ENCODE assay signal across 6 cellular contexts in genomic region chr17:75105269-75106080, GRCh38. TPM values are rescaled to one million over a fixed set of nuclear protein-coding genes. Genes with fewer than 3 reads are reported as not detected.
DNase-seq lines count a peak whose midpoint lies in the region; ATAC-seq and TF ChIP-seq lines count a peak whose summit lies in the region.

No MANE protein-coding gene starts in this region.

- DNase-seq in activated CD4-positive, alpha-beta T cell treated with anti-CD3 and anti-CD28 coated beads for 36 hours, result peak; percentile 55
- no peak for DNase-seq in activated CD4-positive, alpha-beta T cell treated with anti-CD3 and anti-CD28 coated beads, Interleukin-2, amount 50 U/mL, for 4 hours
- DNase-seq in NCI-H69 (lab: John Stamatoyannopoulos, UW) (peak; percentile 87), epithelial cell of proximal tubule (ENCODE audit: low read depth) (no peak), tibial nerve (ENCODE audit: low spot score in 2 of 2) (no peak), OCI-M2 (lab: John Stamatoyannopoulos, UW; ENCODE audit: unreplicated experiment) (no peak)

- intact Hi-C loops in activated CD4-positive, alpha-beta T cell treated with anti-CD3 and anti-CD28 coated beads for 36 hours (cut with DNase I, micrococcal nuclease), result loop anchor here in 1 of 2 experiments (5.0 kb wide), 1 partner anchor 38 kb away; no protein-coding TSS in a partner anchor

- TF ChIP-seq CTCF in epithelial cell of proximal tubule (conservative IDR thresholded peaks at IDR 0.05; ENCODE audit: low read depth, low read length) (peak; percentile 76), tibial nerve (IDR thresholded peaks at IDR 0.05) (peak; percentile 42 to 65 (median 62))

- H3K36me3 Mint-ChIP-seq in activated CD4-positive, alpha-beta T cell treated with anti-CD3 and anti-CD28 coated beads for 36 hours (ENCODE audit: low read depth), result no peaks in the 10 kb centered on the region

- H3K36me3 ChIP-seq in tibial nerve, result peaks cover 0 to 20% (median 0%) of the 10 kb centered on the region in 3 donors

- 61 to 63% methylated on average over 15 of the region's 15 CpGs for WGBS in tibial nerve, 2 donors

- peaks cover 0 to 11% (median 8%) of the 10 kb centered on the region in 4 donors for H3K4me1 ChIP-seq in tibial nerve

- ATAC-seq in activated CD4-positive, alpha-beta T cell treated with anti-CD3 and anti-CD28 coated beads for 36 hours, result peak; percentile 36

- H3K4me1 Mint-ChIP-seq in activated CD4-positive, alpha-beta T cell treated with anti-CD3 and anti-CD28 coated beads for 36 hours, result peaks cover 7% of the 10 kb centered on the region

- H3K27ac ChIP-seq in tibial nerve, result no peak overlapping the region

- no peak overlapping the region for H3K4me3 Mint-ChIP-seq in activated CD4-positive, alpha-beta T cell treated with anti-CD3 and anti-CD28 coated beads for 36 hours

- TF ChIP-seq POLR2A in tibial nerve (IDR thresholded peaks at IDR 0.05), result no peak

- CTCF ChIA-PET in activated CD4-positive, alpha-beta T cell treated with anti-CD3 and anti-CD28 coated beads for 36 hours (lab: Charles Lee), result interaction anchor here (0.5 to 5.3 kb wide), 25 partner anchors 9 to 314 kb away, joined by 3 to 47 read pairs (median 3); no protein-coding TSS in a partner anchor

- no peaks in the 10 kb centered on the region for H3K27me3 ChIP-seq in tibial nerve

- H3K4me3 ChIP-seq in epithelial cell of proximal tubule (ENCODE audit: low read depth, low read length) (no peak overlapping the region), tibial nerve (no peak overlapping the region)

- H3K27ac Mint-ChIP-seq in activated CD4-positive, alpha-beta T cell treated with anti-CD3 and anti-CD28 coated beads for 36 hours, result no peak overlapping the region

- H3K27me3 Mint-ChIP-seq in activated CD4-positive, alpha-beta T cell treated with anti-CD3 and anti-CD28 coated beads for 36 hours, result no peaks in the 10 kb centered on the region

- no peaks in the 10 kb centered on the region for H3K9me3 ChIP-seq in tibial nerve

- no peaks in the 10 kb centered on the region for H3K9me3 Mint-ChIP-seq in activated CD4-positive, alpha-beta T cell treated with anti-CD3 and anti-CD28 coated beads for 36 hours (ENCODE audit: low read depth)

- POLR2A ChIA-PET in activated CD4-positive, alpha-beta T cell treated with anti-CD3 and anti-CD28 coated beads for 36 hours (lab: Charles Lee), result interaction anchor here (0.9 to 1.1 kb wide), 2 partner anchors 8 to 32 kb away, joined by 3 read pairs; no protein-coding TSS in a partner anchor

- TF ChIP-seq EP300 in tibial nerve (IDR thresholded peaks at IDR 0.05), result peak in 1 of 2 donors; percentile 20

RNA-seq across cellular contexts. Expression of gene ARMC7, which starts 4.3 kb away (rescaled TPM):
- 1 to 10 TPM; 6.7 to 7.7 TPM for total RNA-seq in activated CD4-positive, alpha-beta T cell treated with anti-CD3 and anti-CD28 coated beads for 36 hours
- total RNA-seq in epithelial cell of proximal tubule (8.5 and 12.3 TPM in 2 replicates), tibial nerve (10 to 100 TPM in 1 of 4 donors, 1 to 10 TPM in 3; 4.2 to 12.0 (median 8.3) TPM)

RNA-seq across cellular contexts. Expression of gene SLC16A5, which starts 17.7 kb away (rescaled TPM):
- total RNA-seq in activated CD4-positive, alpha-beta T cell treated with anti-CD3 and anti-CD28 coated beads for 36 hours, result 1 to 10 TPM; 6.0 to 6.5 TPM
- 15.1 and 15.9 TPM in 2 replicates for total RNA-seq in epithelial cell of proximal tubule
- total RNA-seq in tibial nerve, result 10 to 100 TPM in 1 of 4 donors, 1 to 10 TPM in 3; 4.6 to 27.9 (median 7.7) TPM

RNA-seq across cellular contexts. Expression of gene NT5C, which starts 26.1 kb away (rescaled TPM):
- 10 to 100 TPM; 51.7 to 61.5 TPM for total RNA-seq in activated CD4-positive, alpha-beta T cell treated with anti-CD3 and anti-CD28 coated beads for 36 hours
- total RNA-seq in epithelial cell of proximal tubule (139 and 140 TPM in 2 replicates), tibial nerve (100 to 1,000 TPM; 137 to 194 (median 166) TPM)

RNA-seq across cellular contexts. Expression of gene JPT1, which starts 48.8 kb away (rescaled TPM):
- 100 to 1,000 TPM; 234 to 238 TPM for total RNA-seq in activated CD4-positive, alpha-beta T cell treated with anti-CD3 and anti-CD28 coated beads for 36 hours
- 539 and 692 TPM in 2 replicates for total RNA-seq in epithelial cell of proximal tubule
- total RNA-seq in tibial nerve, result 10 to 100 TPM; 13.5 to 53.4 (median 32.4) TPM

RNA-seq across cellular contexts. Expression of gene KCTD2, which starts 58.5 kb away (rescaled TPM):
- total RNA-seq in activated CD4-positive, alpha-beta T cell treated with anti-CD3 and anti-CD28 coated beads for 36 hours, result 10 to 100 TPM; 15.3 to 16.7 TPM
- total RNA-seq in epithelial cell of proximal tubule (15.8 and 19.2 TPM in 2 replicates), tibial nerve (10 to 100 TPM; 24.9 to 33.5 (median 32.6) TPM)

Comparison
In these comparisons a context has a peak if more than half of its experiments do, and no peak if none do; other contexts are left out.
1. DNase-seq: peak in activated CD4-positive, alpha-beta T cell treated with anti-CD3 and anti-CD28 coated beads for 36 hours (single experiment) and NCI-H69 (single experiment); none in activated CD4-positive, alpha-beta T cell treated with anti-CD3 and anti-CD28 coated beads, Interleukin-2, amount 50 U/mL, for 4 hours (0 of 2), epithelial cell of proximal tubule (single experiment), tibial nerve (0 of 2) and OCI-M2 (single experiment).